8 cellular contexts compared by ENCODE assay signal in the genomic region with DNA sequence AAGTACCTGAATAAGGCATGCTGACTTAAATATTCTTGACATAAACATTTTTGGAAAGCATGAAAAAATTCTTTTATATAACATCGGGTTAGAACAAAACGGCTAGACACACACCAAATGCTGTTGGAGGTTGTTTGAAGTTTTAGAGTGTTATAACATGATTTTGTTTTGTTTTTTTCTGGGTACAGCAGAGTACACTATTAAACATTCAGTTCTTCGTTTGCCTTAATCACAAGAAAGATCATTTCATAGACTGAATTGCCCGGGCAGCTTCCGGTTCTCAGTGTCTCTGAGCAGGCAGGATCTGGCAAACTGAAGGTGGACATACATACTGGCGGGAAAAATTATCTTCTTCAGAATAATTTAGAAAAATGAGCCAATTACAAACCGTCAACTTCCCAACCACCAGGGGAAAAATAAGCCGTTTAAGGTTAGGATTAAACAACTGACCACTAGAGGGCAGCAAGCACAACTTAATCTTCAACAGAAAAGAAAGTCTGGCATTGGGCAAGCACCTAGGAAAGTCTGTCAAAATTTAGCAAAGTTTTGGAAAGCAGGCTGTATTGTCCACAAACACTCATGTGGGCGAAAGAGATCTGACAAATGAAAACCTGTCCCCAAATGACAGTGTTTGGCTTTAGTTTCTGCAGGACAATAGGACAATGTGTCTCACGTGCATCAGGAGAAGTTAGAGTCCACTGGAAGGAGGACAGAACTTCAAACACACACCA. TPM values are rescaled to one million over a fixed set of nuclear protein-coding genes. Genes with fewer than 3 reads are reported as not detected.
DNase-seq lines count a peak whose midpoint lies in the region; ATAC-seq and TF ChIP-seq lines count a peak whose summit lies in the region.

No MANE protein-coding gene starts in this region.

- WGBS in thyroid gland, 2 donors = 22 to 29% methylated on average over 10 of the region's 10 CpGs

- H3K4me1 ChIP-seq in A673 (ENCODE audit: insufficient read depth, low read length, poor library complexity, severe bottlenecking) = peaks cover 50% of the 10 kb centered on the region
- H3K4me1 ChIP-seq in muscle layer of colon (ENCODE audit: insufficient read depth, low read length) = peaks cover 25% of the 10 kb centered on the region
- H3K4me1 ChIP-seq in thyroid gland = peaks cover 19 to 47% of the 10 kb centered on the region in 2 donors

- POLR2A ChIA-PET in A673 (lab: Charles Lee; ENCODE audit: low non-redundant PET) = no interaction called here
- POLR2A ChIA-PET in activated CD8-positive, alpha-beta T cell treated with anti-CD3 and anti-CD28 coated beads, Interleukin-2, amount 10 ng/mL, durations not matched to agents 7 days and 5 days (lab: Charles Lee) = interaction anchor here (0.7 to 4.6 kb wide), 10 partner anchors 10 to 362 kb away, joined by 3 to 56 read pairs (median 4); a partner anchor contains a TSS

- BruUV-seq in A673 (replicated peaks; lab: Mats Ljungman, UMichigan) = no TSS peak

- peaks cover 72% of the 10 kb centered on the region for H3K36me3 ChIP-seq in A673 (ENCODE audit: insufficient read depth, low read length, poor library complexity, severe bottlenecking)
- H3K36me3 ChIP-seq in muscle layer of colon (ENCODE audit: insufficient read depth, low read length) = peaks cover 27% of the 10 kb centered on the region
- peaks cover 43 to 52% of the 10 kb centered on the region in 2 donors for H3K36me3 ChIP-seq in thyroid gland

- H3K4me3 ChIP-seq in A673 (ENCODE audit: low read depth, low read length, poor library complexity, severe bottlenecking) (peak overlapping the region; percentile 16), GM12875 (ENCODE audit: low read depth, low read length) (no peak overlapping the region), epithelial cell of proximal tubule (ENCODE audit: low read depth, low read length) (no peak overlapping the region), muscle layer of colon (ENCODE audit: low read depth in 1 of 2, low read length in 2 of 2) (peak overlapping the region in 1 of 2 donors; percentile 48), thyroid gland (replicated peaks in 1 of 3) (no peak overlapping the region)

- DNase-seq in A673 (ENCODE audit: low spot score) = peak; percentile 94
- DNase-seq in HT-29 (ENCODE audit: low spot score) = peak; percentile 99
- DNase-seq in NCI-H774 (lab: John Stamatoyannopoulos, UW) = peak; percentile 63
- peak; percentile 84 for DNase-seq in activated CD8-positive, alpha-beta T cell treated with anti-CD3 and anti-CD28 coated beads, Interleukin-2, amount 10 ng/mL, durations not matched to agents 7 days and 5 days
- DNase-seq in epithelial cell of proximal tubule (ENCODE audit: low read depth) = no peak
- DNase-seq in thyroid gland = peak; percentile 44 to 55

- H3K27me3 ChIP-seq in A673 (replicated peaks; ENCODE audit: insufficient read depth, low read depth, low read length, poor library complexity) (no peaks in the 10 kb centered on the region), muscle layer of colon (ENCODE audit: control insufficient read depth in 1 of 2, insufficient read depth in 2 of 2, low read length in 2 of 2) (no peaks in the 10 kb centered on the region), thyroid gland (no peaks in the 10 kb centered on the region)

- no peaks in the 10 kb centered on the region for H3K9me3 Mint-ChIP-seq in activated CD8-positive, alpha-beta T cell treated with anti-CD3 and anti-CD28 coated beads, Interleukin-2, amount 10 ng/mL, durations not matched to agents 7 days and 5 days (ENCODE audit: insufficient read depth)

- H3K4me3 Mint-ChIP-seq in activated CD8-positive, alpha-beta T cell treated with anti-CD3 and anti-CD28 coated beads, Interleukin-2, amount 10 ng/mL, durations not matched to agents 7 days and 5 days = peak overlapping the region; percentile 80

- H3K27ac Mint-ChIP-seq in activated CD8-positive, alpha-beta T cell treated with anti-CD3 and anti-CD28 coated beads, Interleukin-2, amount 10 ng/mL, durations not matched to agents 7 days and 5 days = peak overlapping the region; percentile 81

- CTCF ChIA-PET in A673 (lab: Charles Lee) = interaction anchor here (1.0 to 1.8 kb wide), 4 partner anchors 45 to 361 kb away, joined by 3 to 19 read pairs (median 4); no protein-coding TSS in a partner anchor
- CTCF ChIA-PET in activated CD8-positive, alpha-beta T cell treated with anti-CD3 and anti-CD28 coated beads, Interleukin-2, amount 10 ng/mL, durations not matched to agents 7 days and 5 days (lab: Charles Lee) = interaction anchor here (0.6 to 7.5 kb wide), 36 partner anchors 9 to 484 kb away, joined by 3 to 48 read pairs (median 4); a partner anchor contains a TSS

- peak; percentile 35 for ATAC-seq in activated CD8-positive, alpha-beta T cell treated with anti-CD3 and anti-CD28 coated beads, Interleukin-2, amount 10 ng/mL, durations not matched to agents 7 days and 5 days

- H3K36me3 Mint-ChIP-seq in activated CD8-positive, alpha-beta T cell treated with anti-CD3 and anti-CD28 coated beads, Interleukin-2, amount 10 ng/mL, durations not matched to agents 7 days and 5 days (ENCODE audit: low read depth) = peaks cover 95% of the 10 kb centered on the region

- peaks cover 87% of the 10 kb centered on the region for H3K4me1 Mint-ChIP-seq in activated CD8-positive, alpha-beta T cell treated with anti-CD3 and anti-CD28 coated beads, Interleukin-2, amount 10 ng/mL, durations not matched to agents 7 days and 5 days (ENCODE audit: low read depth)

- TF ChIP-seq POLR2A in thyroid gland (IDR thresholded peaks at IDR 0.05) = no peak

- no peaks in the 10 kb centered on the region for H3K27me3 Mint-ChIP-seq in activated CD8-positive, alpha-beta T cell treated with anti-CD3 and anti-CD28 coated beads, Interleukin-2, amount 10 ng/mL, durations not matched to agents 7 days and 5 days (ENCODE audit: low read depth)

- H3K9ac ChIP-seq in muscle layer of colon (ENCODE audit: low read length) = peak overlapping the region; percentile 8

- peak; percentile 85 for TF ChIP-seq CTCF in A673 (conservative IDR thresholded peaks at IDR 0.05; ENCODE audit: low read depth, low read length)
- TF ChIP-seq CTCF in GM12875 (IDR thresholded peaks at IDR 0.05; ENCODE audit: borderline replicate concordance, insufficient read depth, low read depth, low read length) = peak; percentile 60; the same call in 1 of the 2 replicates
- peak; percentile 82 for TF ChIP-seq CTCF in epithelial cell of proximal tubule (conservative IDR thresholded peaks at IDR 0.05; ENCODE audit: low read depth, low read length)
- TF ChIP-seq CTCF in thyroid gland (IDR thresholded peaks at IDR 0.05) = peak; percentile 79 to 99 (median 94)

- H3K9me3 ChIP-seq in A673 (ENCODE audit: low read depth, low read length, poor library complexity, severe bottlenecking) (no peaks in the 10 kb centered on the region), muscle layer of colon (ENCODE audit: low read length) (no peaks in the 10 kb centered on the region), thyroid gland (no peaks in the 10 kb centered on the region)

- peak overlapping the region; percentile 79 for H3K27ac ChIP-seq in A673 (ENCODE audit: low read depth, low read length, poor library complexity, severe bottlenecking)
- no peak overlapping the region for H3K27ac ChIP-seq in muscle layer of colon (ENCODE audit: low read depth, low read length)
- H3K27ac ChIP-seq in thyroid gland = peak overlapping the region; percentile 69 to 89 (median 72)

- intact Hi-C loops in A673 (cut with micrococcal nuclease; ENCODE audit: unreplicated experiment) = loop anchor here (1.0 to 10.0 kb wide), 6 partner anchors 250 to 616 kb away; no protein-coding TSS in a partner anchor
- intact Hi-C loops in thyroid gland (cut with DNase I) = loop anchor here (5.0 kb wide), 2 partner anchors 339 to 364 kb away; no protein-coding TSS in a partner anchor

RNA-seq across cellular contexts. Expression of a gene that starts 15.0 kb away (rescaled TPM):
- total RNA-seq in A673 (2021) (27.0 and 37.7 TPM in 2 replicates), epithelial cell of proximal tubule (17.4 and 22.1 TPM in 2 replicates), thyroid gland (10 to 100 TPM; 18.0 to 42.8 (median 27.8) TPM)
- 16.9 and 19.2 TPM in 2 replicates for total RNA-seq in HT-29 (2014; rRNA removed; shearing (Covaris generic))
- 100 to 1,000 TPM; 104 to 113 TPM for total RNA-seq in activated CD8-positive, alpha-beta T cell treated with anti-CD3 and anti-CD28 coated beads, Interleukin-2, amount 10 ng/mL, durations not matched to agents 7 days and 5 days
